24 cellular contexts compared by ENCODE assay signal in genomic region chr16:77711775-77712174, GRCh38. TPM values are rescaled to one million over a fixed set of nuclear protein-coding genes. Genes with fewer than 3 reads are reported as not detected.
DNase-seq lines count a peak whose midpoint lies in the region; ATAC-seq, FAIRE-seq and TF ChIP-seq lines count a peak whose summit lies in the region.
"Had no signal": no experiment of that assay in that cellular context is flagged by ENCODE, and none has a peak within 500 bp of the region (broad histone marks: within the 10 kb centered on the region; RNA-seq: fewer than 3 reads in every experiment).

No MANE protein-coding gene starts in this region.

- H4K20me1 ChIP-seq in astrocyte (ENCODE audit: insufficient read depth, low read length), result no peaks in the 10 kb centered on the region

- H3K4me3 Mint-ChIP-seq in astrocyte (ENCODE audit: unreplicated experiment), result no peak overlapping the region
- H3K4me3 Mint-ChIP-seq: activated CD4-positive, alpha-beta memory T cell treated with anti-CD3 and anti-CD28 coated beads, Interleukin-2, amount 10 ng/mL, durations not matched to agents 7 days and 5 days; activated naive CD4-positive, alpha-beta T cell treated with anti-CD3 and anti-CD28 coated beads, Interleukin-2, amount 10 ng/mL, durations not matched to agents 7 days and 5 days; activated T-cell treated with anti-CD3 and anti-CD28 coated beads, Interleukin-2, amount 50 U/mL, for 24 hours; B cell; mesothelial cell of epicardium had no signal

- no peak for TF ChIP-seq CTCF in astrocyte (IDR thresholded peaks at IDR 0.05; ENCODE audit: insufficient read depth, low read depth, low read length)

- H3K27ac Mint-ChIP-seq in astrocyte (ENCODE audit: unreplicated experiment), result no peak overlapping the region
- H3K27ac Mint-ChIP-seq: activated CD4-positive, alpha-beta memory T cell treated with anti-CD3 and anti-CD28 coated beads, Interleukin-2, amount 10 ng/mL, durations not matched to agents 7 days and 5 days; activated naive CD4-positive, alpha-beta T cell treated with anti-CD3 and anti-CD28 coated beads, Interleukin-2, amount 10 ng/mL, durations not matched to agents 7 days and 5 days; activated T-cell treated with anti-CD3 and anti-CD28 coated beads, Interleukin-2, amount 50 U/mL, for 24 hours; B cell; mesothelial cell of epicardium had no signal

- H3K9me3 Mint-ChIP-seq in astrocyte (ENCODE audit: unreplicated experiment), result no peaks in the 10 kb centered on the region
- H3K9me3 Mint-ChIP-seq: activated CD4-positive, alpha-beta memory T cell treated with anti-CD3 and anti-CD28 coated beads, Interleukin-2, amount 10 ng/mL, durations not matched to agents 7 days and 5 days; activated naive CD4-positive, alpha-beta T cell treated with anti-CD3 and anti-CD28 coated beads, Interleukin-2, amount 10 ng/mL, durations not matched to agents 7 days and 5 days; activated T-cell treated with anti-CD3 and anti-CD28 coated beads, Interleukin-2, amount 50 U/mL, for 24 hours; mesothelial cell of epicardium had no signal

- H3K4me3 ChIP-seq in astrocyte (ENCODE audit: insufficient read depth, low read depth, low read length) (no peak overlapping the region), skeletal muscle cell (ENCODE audit: low read depth, low read length) (no peak overlapping the region)
- H3K4me3 ChIP-seq: breast epithelium, dorsolateral prefrontal cortex, suprapubic skin had no signal

- TF ChIP-seq POLR2A in H54 (IDR thresholded peaks at IDR 0.05; ENCODE audit: low read depth, low read length), result no peak

- no peaks in the 10 kb centered on the region for H3K9me3 ChIP-seq in astrocyte (ENCODE audit: insufficient read depth, low read depth, low read length)
- H3K9me3 ChIP-seq: breast epithelium, suprapubic skin had no signal

- peaks cover 17% of the 10 kb centered on the region for H3K27me3 Mint-ChIP-seq in astrocyte (ENCODE audit: low read depth, unreplicated experiment)
- H3K27me3 Mint-ChIP-seq: activated CD4-positive, alpha-beta memory T cell treated with anti-CD3 and anti-CD28 coated beads, Interleukin-2, amount 10 ng/mL, durations not matched to agents 7 days and 5 days had no signal

- DNase-seq in HCEC 1CT, result peak; percentile 20
- DNase-seq in astrocyte (ENCODE audit: low read depth), result peak; percentile 65
- DNase-seq in left colon, result peak; percentile 5 to 38
- DNase-seq in skeletal muscle cell (ENCODE audit: low read depth), result peak; percentile 19
- no peak for DNase-seq in H54 (ENCODE audit: insufficient read length, low spot score)
- no peak for DNase-seq in pons (ENCODE audit: low spot score)
- DNase-seq: activated CD4-positive, alpha-beta memory T cell treated with anti-CD3 and anti-CD28 coated beads, Interleukin-2, amount 10 ng/mL, durations not matched to agents 7 days and 5 days; activated naive CD4-positive, alpha-beta T cell treated with anti-CD3 and anti-CD28 coated beads, Interleukin-2, amount 10 ng/mL, durations not matched to agents 7 days and 5 days; activated T-cell treated with anti-CD3 and anti-CD28 coated beads, Interleukin-2, amount 50 U/mL, for 24 hours; dorsolateral prefrontal cortex; head of caudate nucleus; NCI-H1417; NK-92 treated with Interleukin-12 subunit alpha and Interleukin-12 subunit beta, amount 100 ng/mL, for 24 hours; stimulated activated CD4-positive, alpha-beta T cell treated with anti-CD3 and anti-CD28 coated beads, Interleukin-4, amount 100 ng/mL, for 24 hours; SW 1271 had no signal

- H3K4me1 ChIP-seq in astrocyte (ENCODE audit: insufficient read depth, low read length), result no peaks in the 10 kb centered on the region
- H3K4me1 ChIP-seq: breast epithelium, suprapubic skin had no signal

- no peak for FAIRE-seq in astrocyte (lab: Jason Lieb, UNC)
- no peak for FAIRE-seq in H54 (lab: Jason Lieb, UNC)
- FAIRE-seq: D721Med, islet of Langerhans had no signal

- no peaks in the 10 kb centered on the region for H3K79me2 ChIP-seq in astrocyte (ENCODE audit: insufficient read depth, low read length)

- peaks cover 3% of the 10 kb centered on the region for H3K27me3 ChIP-seq in astrocyte (ENCODE audit: insufficient read depth, low read length)
- H3K27me3 ChIP-seq: breast epithelium had no signal

- H3K9ac ChIP-seq in astrocyte (ENCODE audit: low read length), result no peak overlapping the region

- H3K27ac ChIP-seq in astrocyte (ENCODE audit: low read depth, low read length), result no peak overlapping the region
- H3K27ac ChIP-seq: breast epithelium, dorsolateral prefrontal cortex, suprapubic skin, VCaP had no signal

- ATAC-seq in left colon (peak; percentile 74), GM21447 (IDR thresholded peaks at IDR 0.05; ENCODE audit: unreplicated experiment) (no peak), HG02678 (IDR thresholded peaks at IDR 0.05; ENCODE audit: unreplicated experiment) (no peak)

- H2AFZ ChIP-seq in astrocyte (ENCODE audit: low read depth, low read length), result no peak overlapping the region

- H3K4me2 ChIP-seq in astrocyte (ENCODE audit: low read length), result peak overlapping the region; percentile 27

- H3K4me1 Mint-ChIP-seq in astrocyte (ENCODE audit: low read depth, unreplicated experiment), result peaks cover 2% of the 10 kb centered on the region
- H3K4me1 Mint-ChIP-seq: activated CD4-positive, alpha-beta memory T cell treated with anti-CD3 and anti-CD28 coated beads, Interleukin-2, amount 10 ng/mL, durations not matched to agents 7 days and 5 days; B cell; mesothelial cell of epicardium had no signal

- H3K36me3 Mint-ChIP-seq in astrocyte (ENCODE audit: low read depth, unreplicated experiment), result no peaks in the 10 kb centered on the region
- H3K36me3 Mint-ChIP-seq: activated naive CD4-positive, alpha-beta T cell treated with anti-CD3 and anti-CD28 coated beads, Interleukin-2, amount 10 ng/mL, durations not matched to agents 7 days and 5 days; mesothelial cell of epicardium had no signal

- H3K36me3 ChIP-seq in astrocyte (ENCODE audit: insufficient read depth, low read length), result no peaks in the 10 kb centered on the region
- H3K36me3 ChIP-seq: breast epithelium, suprapubic skin had no signal

- intact Hi-C loops in left colon (cut with DNase I, micrococcal nuclease), result no loop called here

RNA-seq across cellular contexts. Expression of gene NUDT7, which starts 10.5 kb away (rescaled TPM):
- total RNA-seq in astrocyte (3.5 and 3.7 TPM in 2 replicates), left colon (10 to 100 TPM; 15.1 to 15.3 TPM)

Comparison
In these comparisons a context has a peak if more than half of its experiments do, and no peak if none do; other contexts are left out.
1. DNase-seq: peak in HCEC 1CT (single experiment), astrocyte (single experiment), left colon (2 of 2) and skeletal muscle cell (single experiment); none in H54 (single experiment) and pons (single experiment).